In genomic region chr14:21024668-21025373, GRCh38 we compare ENCODE assay signal across 8 cellular contexts. TPM values are rescaled to one million over a fixed set of nuclear protein-coding genes. Genes with fewer than 3 reads are reported as not detected.
DNase-seq lines count a peak whose midpoint lies in the region; ATAC-seq lines count a peak whose summit lies in the region.

TSS of gene NDRG2 (minus strand) at chr14:21025061. CDS start at chr14:21023315, 1,746 bp downstream.

- no peaks in the 10 kb centered on the region for H3K9me3 ChIP-seq in esophagus (ENCODE audit: control insufficient read depth in 2 of 2, insufficient read depth in 1 of 2, low read depth in 1 of 2, low read length in 1 of 2)

- DNase-seq in NCI-H345 (lab: John Stamatoyannopoulos, UW) (peak; percentile 27), NCI-H345 treated with DMSO at 0.1 percent for 48 hours (lab: John Stamatoyannopoulos, UW; ENCODE audit: unreplicated experiment) (no peak), NCI-H748 treated with DMSO at 0.1 percent for 48 hours (lab: John Stamatoyannopoulos, UW) (peak; percentile 28), myocyte (ENCODE audit: low read depth) (peak; percentile 65)
- DNase-seq in activated T-cell treated with anti-CD3 and anti-CD28 coated beads, Interleukin-2, amount 50 U/mL, for 1 hour = peak; percentile 83
- peak; percentile 72 for DNase-seq in stimulated activated CD8-positive, alpha-beta memory T cell treated with anti-CD3 and anti-CD28 coated beads, Interleukin-4, amount 100 ng/mL, for 48 hours

- H3K27ac ChIP-seq in esophagus (ENCODE audit: low read depth in 2 of 2, low read length in 1 of 2) = peak within 1 kb of the TSS; percentile 81 to 89

- peaks cover 4 to 10% of the 10 kb centered on the region in 2 donors for H3K36me3 ChIP-seq in esophagus (ENCODE audit: control insufficient read depth in 2 of 2, insufficient read depth in 2 of 2, low read length in 1 of 2)

- no peak for ATAC-seq in HG02938 (IDR thresholded peaks at IDR 0.05; ENCODE audit: unreplicated experiment)

- peaks cover 0 to 8% of the 10 kb centered on the region in 2 donors for H3K4me1 ChIP-seq in esophagus (ENCODE audit: control insufficient read depth in 2 of 2, insufficient read depth in 2 of 2, low read length in 1 of 2)

- H3K27me3 ChIP-seq in esophagus (ENCODE audit: control insufficient read depth in 1 of 2, insufficient read depth in 2 of 2, low read length in 2 of 2) = no peaks in the 10 kb centered on the region

- H3K4me3 ChIP-seq in esophagus (ENCODE audit: low read depth in 1 of 2, low read length in 2 of 2) = peak within 1 kb of the TSS; percentile 61 to 91

- 0 to 1% methylated on average over 61 to 68 of the region's 68 CpGs for WGBS in esophagus, 2 donors

RNA-seq across cellular contexts. Expression of gene NDRG2, which starts in this region (rescaled TPM):
- polyA plus RNA-seq in esophagus = 100 to 1,000 TPM; 131 to 252 TPM
- total RNA-seq in myocyte = 45.4 and 61.1 TPM in 2 replicates
- 31.5 TPM for polyA plus RNA-seq in myocyte (2012)
